In genomic region chr2:170530284-170530745, GRCh38 we compare ENCODE assay signal across 7 cellular contexts.
DNase-seq lines count a peak whose midpoint lies in the region; TF ChIP-seq lines count a peak whose summit lies in the region.

No MANE protein-coding gene starts in this region.

- no peaks in the 10 kb centered on the region for H3K36me3 ChIP-seq in SJCRH30
- no peaks in the 10 kb centered on the region for H3K36me3 ChIP-seq in right atrium auricular region

- peak overlapping the region; percentile 26 for H3K27ac ChIP-seq in SJCRH30
- H3K27ac ChIP-seq in right atrium auricular region, result peak overlapping the region; percentile 23 to 60

- no peak for TF ChIP-seq CTCF in right atrium auricular region (IDR thresholded peaks at IDR 0.05)

- H3K4me1 ChIP-seq in SJCRH30, result peaks cover 14% of the 10 kb centered on the region
- peaks cover 0 to 20% of the 10 kb centered on the region in 2 donors for H3K4me1 ChIP-seq in right atrium auricular region

- DNase-seq in M059J (ENCODE audit: low read depth) (peak; percentile 34), SJCRH30 (peak; percentile 95), right atrium auricular region (ENCODE audit: low spot score) (peak; percentile 86), smooth muscle cell of the brain vasculature (ENCODE audit: low read depth, low spot score) (peak; percentile 99), NOMO-1 (lab: John Stamatoyannopoulos, UW; ENCODE audit: unreplicated experiment in 2 of 2) (no peak)
- no peak for DNase-seq in stimulated activated CD4-positive, alpha-beta T cell treated with anti-CD3 and anti-CD28 coated beads, Interleukin-1b, Interleukin-23, amount 100 ng/mL, for 48 hours
- no peak for DNase-seq in NK-92 treated with Interleukin-12 subunit alpha and Interleukin-12 subunit beta, amount 100 ng/mL, for 24 hours (lab: John Stamatoyannopoulos, UW)

- H3K27me3 ChIP-seq in SJCRH30 (no peaks in the 10 kb centered on the region), right atrium auricular region (no peaks in the 10 kb centered on the region)

- H3K4me3 ChIP-seq in SJCRH30 (peak overlapping the region; percentile 5), right atrium auricular region (peak overlapping the region in 1 of 2 donors; percentile 10)

- H3K9me3 ChIP-seq in SJCRH30 (replicated peaks), result no peaks in the 10 kb centered on the region
- no peaks in the 10 kb centered on the region for H3K9me3 ChIP-seq in right atrium auricular region

Comparison
In these comparisons a context has a peak if more than half of its experiments do, and no peak if none do; other contexts are left out.
1. DNase-seq: peak in M059J (single experiment), SJCRH30 (2 of 2), right atrium auricular region (single experiment) and smooth muscle cell of the brain vasculature (single experiment); none in NOMO-1 (0 of 2), stimulated activated CD4-positive, alpha-beta T cell treated with anti-CD3 and anti-CD28 coated beads, Interleukin-1b, Interleukin-23, amount 100 ng/mL, for 48 hours (single experiment) and NK-92 treated with Interleukin-12 subunit alpha and Interleukin-12 subunit beta, amount 100 ng/mL, for 24 hours (single experiment).